13 cellular contexts compared by ENCODE assay signal in genomic region chr18:58148954-58149471, GRCh38.
A peak's percentile ranks its signal among the peaks of the same experiment; 100 is the strongest.
DNase-seq lines count a peak whose midpoint lies in the region; ATAC-seq, FAIRE-seq and TF ChIP-seq lines count a peak whose summit lies in the region.
"Had no signal": no experiment of that assay in that cellular context is flagged by ENCODE, and none has a peak within 500 bp of the region (broad histone marks: within the 10 kb centered on the region; RNA-seq: fewer than 3 reads in every experiment).

No MANE protein-coding gene starts in this region.

- H3K4me3 ChIP-seq in pancreas = no peak overlapping the region
- H3K4me3 ChIP-seq: suprapubic skin had no signal

- no peak for FAIRE-seq in pancreas (lab: Jason Lieb, UNC)

- peaks cover 8 to 13% (median 10%) of the 10 kb centered on the region in 3 donors for H3K4me1 ChIP-seq in pancreas
- H3K4me1 ChIP-seq: suprapubic skin had no signal

- peak overlapping the region in 2 of 4 donors; percentile 27 to 41 for H3K27ac ChIP-seq in pancreas
- H3K27ac ChIP-seq: suprapubic skin had no signal

- H3K36me3 Mint-ChIP-seq in natural killer cell = no peaks in the 10 kb centered on the region

- ATAC-seq in GM18909 (IDR thresholded peaks at IDR 0.05; ENCODE audit: poor library complexity, unreplicated experiment) (peak; percentile 72), HG02759 (IDR thresholded peaks at IDR 0.05; ENCODE audit: unreplicated experiment) (peak; percentile 81), pancreas (peak in 3 of 4 donors; percentile 38 to 74 (median 70)), natural killer cell (no peak)

- peaks cover 0 to 3% of the 10 kb centered on the region in 2 donors for H3K27me3 Mint-ChIP-seq in natural killer cell (ENCODE audit: low read depth in 2 of 2)

- 40 to 45% methylated on average over 7 of the region's 7 CpGs for WGBS in pancreas, 2 donors

- no peaks in the 10 kb centered on the region for H3K9me3 Mint-ChIP-seq in natural killer cell

- H3K36me3 ChIP-seq in pancreas = no peaks in the 10 kb centered on the region
- H3K36me3 ChIP-seq: suprapubic skin had no signal

- H3K4me1 Mint-ChIP-seq in natural killer cell = no peaks in the 10 kb centered on the region

- intact Hi-C loops in pancreas (cut with DNase I) = no loop called here
- intact Hi-C loops in natural killer cell (cut with micrococcal nuclease) = no loop called here

- no peak overlapping the region for H3K4me3 Mint-ChIP-seq in natural killer cell
- H3K4me3 Mint-ChIP-seq: brain had no signal

- no peak overlapping the region for H3K27ac Mint-ChIP-seq in natural killer cell

- DNase-seq in NCI-H2196 (lab: John Stamatoyannopoulos, UW; ENCODE audit: unreplicated experiment) = peak; percentile 78
- DNase-seq in pancreas = peak in 1 of 6 donors; percentile 18
- no peak for DNase-seq in T-helper 9 cell
- DNase-seq in natural killer cell = no peak
- DNase-seq in NCI-H1436 (lab: John Stamatoyannopoulos, UW) = no peak
- no peak for DNase-seq in HUDEP-2 (lab: John Stamatoyannopoulos, UW; ENCODE audit: unreplicated experiment in 76 of 76)
- DNase-seq: DMS79 treated with DMSO at 0.1 percent for 48 hours, GOT3, SHP77 treated with DMSO at 0.1 percent for 48 hours had no signal

- no peaks in the 10 kb centered on the region for H3K9me3 ChIP-seq in pancreas
- H3K9me3 ChIP-seq: suprapubic skin had no signal

- no peak for TF ChIP-seq CTCF in pancreas (IDR thresholded peaks at IDR 0.05)
- TF ChIP-seq CTCF in natural killer cell (IDR thresholded peaks at IDR 0.05) = no peak

- no peaks in the 10 kb centered on the region for H3K27me3 ChIP-seq in pancreas
- H3K27me3 ChIP-seq: suprapubic skin had no signal

Comparison
In these comparisons a context has a peak if more than half of its experiments do, and no peak if none do; other contexts are left out.
1. ATAC-seq: peak in GM18909 (single experiment), HG02759 (single experiment) and pancreas (3 of 4); none in natural killer cell (0 of 3).